ENCODE assay signal across 8 cellular contexts in genomic region chr2:38274286-38275276, GRCh38.
DNase-seq lines count a peak whose midpoint lies in the region; ATAC-seq and TF ChIP-seq lines count a peak whose summit lies in the region.
"Had no signal": no experiment of that assay in that cellular context is flagged by ENCODE, and none has a peak within 500 bp of the region (broad histone marks: within the 10 kb centered on the region; RNA-seq: fewer than 3 reads in every experiment).

No MANE protein-coding gene starts in this region.

- no peak overlapping the region for H3K4me3 ChIP-seq in astrocyte of the spinal cord (ENCODE audit: low read depth, low read length)

- H3K36me3 Mint-ChIP-seq in stimulated activated naive B cell treated with anti-CD40 and anti-IgM and Interleukin-4, amounts not matched to agents 10 μg/mL and 1 μg/mL and 100 μg/mL, for 72 hours, result no peaks in the 10 kb centered on the region
- H3K36me3 Mint-ChIP-seq: activated naive CD8-positive, alpha-beta T cell had no signal

- DNase-seq in ELR (ENCODE audit: low read depth) (peak; percentile 79), HuH-7 (ENCODE audit: low spot score) (peak; percentile 40), NOMO-1 (lab: John Stamatoyannopoulos, UW; ENCODE audit: unreplicated experiment in 2 of 2) (peak; percentile 59 to 74), astrocyte of the spinal cord (ENCODE audit: low read depth, low spot score) (peak; percentile 89), iPS-NIHi11 (ENCODE audit: low spot score) (peak; percentile 63)
- no peak for DNase-seq in stimulated activated naive B cell treated with anti-CD40 and anti-IgM and Interleukin-4, amounts not matched to agents 10 μg/mL and 1 μg/mL and 100 μg/mL, for 72 hours

- peaks cover 3 to 11% of the 10 kb centered on the region in 2 donors for H3K27me3 Mint-ChIP-seq in stimulated activated naive B cell treated with anti-CD40 and anti-IgM and Interleukin-4, amounts not matched to agents 10 μg/mL and 1 μg/mL and 100 μg/mL, for 72 hours
- H3K27me3 Mint-ChIP-seq: activated naive CD8-positive, alpha-beta T cell had no signal

- in situ Hi-C loops in astrocyte of the spinal cord (cut with HindIII; ENCODE audit: low sequenced_read_pairs), result no loop called here

- H3K4me1 Mint-ChIP-seq in stimulated activated naive B cell treated with anti-CD40 and anti-IgM and Interleukin-4, amounts not matched to agents 10 μg/mL and 1 μg/mL and 100 μg/mL, for 72 hours, result peaks cover 5 to 6% of the 10 kb centered on the region in 2 donors

- H3K9me3 Mint-ChIP-seq in stimulated activated naive B cell treated with anti-CD40 and anti-IgM and Interleukin-4, amounts not matched to agents 10 μg/mL and 1 μg/mL and 100 μg/mL, for 72 hours, result no peaks in the 10 kb centered on the region

- ATAC-seq in stimulated activated naive B cell treated with anti-CD40 and anti-IgM and Interleukin-4, amounts not matched to agents 10 μg/mL and 1 μg/mL and 100 μg/mL, for 72 hours (replicated peaks), result peak; percentile 59 to 73
- ATAC-seq in GM19463 (IDR thresholded peaks at IDR 0.05; ENCODE audit: unreplicated experiment), result no peak

- no peak overlapping the region for H3K4me3 Mint-ChIP-seq in stimulated activated naive B cell treated with anti-CD40 and anti-IgM and Interleukin-4, amounts not matched to agents 10 μg/mL and 1 μg/mL and 100 μg/mL, for 72 hours
- H3K4me3 Mint-ChIP-seq: activated naive CD8-positive, alpha-beta T cell had no signal

- no peak overlapping the region for H3K27ac Mint-ChIP-seq in stimulated activated naive B cell treated with anti-CD40 and anti-IgM and Interleukin-4, amounts not matched to agents 10 μg/mL and 1 μg/mL and 100 μg/mL, for 72 hours
- H3K27ac Mint-ChIP-seq: activated naive CD8-positive, alpha-beta T cell had no signal

- peak; percentile 42 for TF ChIP-seq CTCF in astrocyte of the spinal cord (IDR thresholded peaks at IDR 0.05; ENCODE audit: low read depth, low read length)
